In the genomic region with DNA sequence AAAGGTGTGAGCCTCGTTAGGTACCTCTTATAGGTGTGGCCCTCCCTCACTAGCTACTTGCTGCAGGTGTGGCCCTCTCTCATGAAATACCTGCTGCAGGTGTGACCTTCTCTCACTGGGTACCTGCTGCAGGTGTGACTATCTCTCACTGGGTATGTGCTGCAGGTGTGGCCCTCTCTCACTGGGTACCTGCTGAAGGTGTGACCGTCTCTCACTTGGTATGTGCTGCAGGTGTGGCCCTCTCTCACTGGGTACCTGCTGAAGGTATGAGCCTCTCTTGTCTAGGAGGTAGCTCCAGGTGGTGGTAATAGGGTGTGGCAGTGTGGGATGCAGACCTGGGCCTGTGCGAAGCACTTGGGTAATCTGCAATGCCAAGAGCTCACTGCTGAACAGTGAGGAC, we compare ENCODE assay signal across 25 cellular contexts.
"Had no signal": no experiment of that assay in that cellular context is flagged by ENCODE, and none has a peak within 500 bp of the region (broad histone marks: within the 10 kb centered on the region; RNA-seq: fewer than 3 reads in every experiment).

No MANE protein-coding gene starts in this region.

- H3K9me3 ChIP-seq: ascending aorta, body of pancreas had no signal

- H3K27me3 ChIP-seq: ascending aorta, body of pancreas had no signal

- ATAC-seq: activated CD4-positive, CD25-positive, alpha-beta regulatory T cell treated with anti-CD3 and anti-CD28 coated beads, Interleukin-2, amount 50 U/mL, for 24 hours; activated CD8-positive, alpha-beta memory T cell treated with anti-CD3 and anti-CD28 coated beads, Interleukin-2, amount 10 ng/mL, durations not matched to agents 7 days and 5 days; body of pancreas; Panc1; Right ventricle myocardium inferior had no signal

- H3K36me3 ChIP-seq: ascending aorta had no signal

- H3K4me1 ChIP-seq: ascending aorta, body of pancreas had no signal

- DNase-seq: activated CD4-positive, alpha-beta T cell treated with anti-CD3 and anti-CD28 coated beads for 4 hours; activated CD4-positive, alpha-beta T cell treated with anti-CD3 and anti-CD28 coated beads, Interleukin-2, amount 50 U/mL, for 4 hours; activated CD8-positive, alpha-beta memory T cell treated with anti-CD3 and anti-CD28 coated beads, Interleukin-2, amount 10 ng/mL, durations not matched to agents 7 days and 5 days; activated effector memory CD4-positive, alpha-beta T cell treated with Interleukin-2 at 50 U/mL for 16 hours; activated naive CD4-positive, alpha-beta T cell; activated T-cell treated with anti-CD3 and anti-CD28 coated beads, Interleukin-2, amount 50 U/mL, for 24 hours; amniotic stem cell; body of pancreas; IMR-90; Kasumi-1; KBM-7; NCI-H1105 treated with DMSO at 0.1 percent for 48 hours; NCI-H1436 treated with DMSO at 0.1 percent for 48 hours; NCI-H187; NCI-H2081; NCI-H526; NK-92 treated with Interleukin-12 subunit alpha and Interleukin-12 subunit beta, amount 100 ng/mL, for 24 hours; OCI-M1; RPMI8226; T-helper 1 cell had no signal

- H3K4me3 ChIP-seq: ascending aorta, body of pancreas, SK-N-MC had no signal

- H3K27ac ChIP-seq: ascending aorta, body of pancreas, SK-N-MC had no signal
